Comparison of ENCODE assay signal across 8 cellular contexts in the genomic region with DNA sequence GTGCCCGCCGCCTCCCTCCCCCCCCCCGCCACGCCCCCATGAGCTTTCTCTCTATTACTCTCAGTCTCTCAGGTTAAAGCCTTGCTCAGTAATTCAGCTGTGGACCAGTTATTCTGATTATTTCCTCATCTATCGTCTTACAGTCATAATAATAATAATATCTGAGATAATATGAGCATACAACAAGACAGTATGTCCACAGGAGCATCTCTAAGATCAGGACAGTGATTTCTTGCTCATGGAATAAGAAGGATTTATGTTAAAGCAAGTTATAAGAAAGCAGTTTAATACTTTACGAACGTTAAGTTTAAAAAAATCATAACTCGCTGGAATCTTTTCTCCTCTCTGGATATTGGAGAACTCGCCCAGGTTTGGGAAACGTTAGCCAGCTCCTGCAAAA. TPM values are rescaled to one million over a fixed set of nuclear protein-coding genes. Genes with fewer than 3 reads are reported as not detected.
A peak's percentile ranks its signal among the peaks of the same experiment; 100 is the strongest.
DNase-seq lines count a peak whose midpoint lies in the region; ATAC-seq and TF ChIP-seq lines count a peak whose summit lies in the region.

No MANE protein-coding gene starts in this region.

- no peaks in the 10 kb centered on the region for H3K9me3 ChIP-seq in CD8-positive, alpha-beta T cell (ENCODE audit: low read length)
- no peaks in the 10 kb centered on the region for H3K9me3 ChIP-seq in parathyroid adenoma (ENCODE audit: control insufficient read depth, low read length)

- POLR2A ChIA-PET in CD8-positive, alpha-beta T cell (lab: Charles Lee) = no interaction called here
- POLR2A ChIA-PET in T-cell (lab: Charles Lee) = interaction anchor here in 1 of 2 donors (0.5 kb wide), 2 partner anchors 57 to 625 kb away, joined by 4 read pairs; no protein-coding TSS in a partner anchor

- H3K79me2 ChIP-seq in parathyroid adenoma = no peaks in the 10 kb centered on the region

- H3K27ac Mint-ChIP-seq in CD8-positive, alpha-beta T cell = no peak overlapping the region
- H3K27ac Mint-ChIP-seq in T-cell = peak overlapping the region in 1 of 2 donors; percentile 28

- H3K4me3 Mint-ChIP-seq in CD8-positive, alpha-beta T cell = peak overlapping the region; percentile 81
- H3K4me3 Mint-ChIP-seq in T-cell = peak overlapping the region; percentile 77 to 87 (median 84)

- H3K9ac ChIP-seq in parathyroid adenoma = peak overlapping the region; percentile 20

- H3K9me3 Mint-ChIP-seq in CD8-positive, alpha-beta T cell = no peaks in the 10 kb centered on the region
- peaks cover 0 to 4% (median 0%) of the 10 kb centered on the region in 3 donors for H3K9me3 Mint-ChIP-seq in T-cell

- peak overlapping the region; percentile 96 for H2AFZ ChIP-seq in parathyroid adenoma

- peaks cover 7% of the 10 kb centered on the region for H3K4me1 ChIP-seq in CD8-positive, alpha-beta T cell (ENCODE audit: insufficient read depth, low read length)
- H3K4me1 ChIP-seq in parathyroid adenoma = peaks cover 38% of the 10 kb centered on the region

- peaks cover 26% of the 10 kb centered on the region for H3K27me3 Mint-ChIP-seq in CD8-positive, alpha-beta T cell (ENCODE audit: low read depth)
- H3K27me3 Mint-ChIP-seq in T-cell = peaks cover 4 to 12% of the 10 kb centered on the region in 2 donors

- H3K4me1 Mint-ChIP-seq in CD8-positive, alpha-beta T cell (ENCODE audit: low read depth) = peaks cover 11% of the 10 kb centered on the region
- peaks cover 11 to 25% (median 12%) of the 10 kb centered on the region in 3 donors for H3K4me1 Mint-ChIP-seq in T-cell

- CTCF ChIA-PET in CD8-positive, alpha-beta T cell (lab: Charles Lee) = no interaction called here
- CTCF ChIA-PET in T-cell (lab: Charles Lee) = interaction anchor here in 1 of 2 donors (0.6 to 1.3 kb wide), 2 partner anchors 84 to 177 kb away, joined by 5 to 6 read pairs; no protein-coding TSS in a partner anchor

- H3K27ac ChIP-seq in CD8-positive, alpha-beta T cell (ENCODE audit: low read depth, low read length) = peak overlapping the region; percentile 24
- peak overlapping the region; percentile 90 for H3K27ac ChIP-seq in parathyroid adenoma

- DNase-seq in CD8-positive, alpha-beta T cell = no peak
- DNase-seq in T-cell = no peak
- DNase-seq in fibroblast of mammary gland (ENCODE audit: low read depth) = no peak
- no peak for DNase-seq in NCI-H1092 treated with DMSO at 0.1 percent for 48 hours (lab: John Stamatoyannopoulos, UW)
- no peak for DNase-seq in GM19240 (ENCODE audit: insufficient read length, low spot score)
- no peak for DNase-seq in midbrain (lab: John Stamatoyannopoulos, UW)
- no peak for DNase-seq in stimulated activated CD8-positive, alpha-beta memory T cell treated with anti-CD3 and anti-CD28 coated beads, Interleukin-4, amount 100 ng/mL, for 48 hours

- peak overlapping the region; percentile 99 for H3K4me2 ChIP-seq in parathyroid adenoma (ENCODE audit: low read length)

- H3K27me3 ChIP-seq in CD8-positive, alpha-beta T cell (ENCODE audit: insufficient read depth, low read length) = no peaks in the 10 kb centered on the region
- no peaks in the 10 kb centered on the region for H3K27me3 ChIP-seq in parathyroid adenoma (ENCODE audit: control insufficient read depth, insufficient read depth, low read length)

- H3K4me3 ChIP-seq in CD8-positive, alpha-beta T cell (ENCODE audit: low read depth, low read length) = peak overlapping the region; percentile 62
- H3K4me3 ChIP-seq in fibroblast of mammary gland (ENCODE audit: control insufficient read depth, low read depth, low read length) = peak overlapping the region; percentile 56
- H3K4me3 ChIP-seq in parathyroid adenoma (ENCODE audit: low read depth, low read length) = peak overlapping the region; percentile 91

- no peaks in the 10 kb centered on the region for H3K36me3 Mint-ChIP-seq in CD8-positive, alpha-beta T cell
- no peaks in the 10 kb centered on the region for H3K36me3 Mint-ChIP-seq in T-cell

- no peaks in the 10 kb centered on the region for H3K36me3 ChIP-seq in CD8-positive, alpha-beta T cell (ENCODE audit: insufficient read depth, low read length)
- no peaks in the 10 kb centered on the region for H3K36me3 ChIP-seq in parathyroid adenoma (ENCODE audit: control insufficient read depth, insufficient read depth, low read length)

- intact Hi-C loops in CD8-positive, alpha-beta T cell (cut with DNase I, micrococcal nuclease) = loop anchor here in 1 of 2 experiments (2.0 to 5.0 kb wide), 2 partner anchors 68 to 144 kb away; no protein-coding TSS in a partner anchor

- no peak for TF ChIP-seq CTCF in CD8-positive, alpha-beta T cell (IDR thresholded peaks at IDR 0.05)
- TF ChIP-seq CTCF in fibroblast of mammary gland (conservative IDR thresholded peaks at IDR 0.05; ENCODE audit: control insufficient read depth, insufficient read depth, low read depth, low read length) (no peak), parathyroid adenoma (IDR thresholded peaks at IDR 0.05) (no peak)

- no peak for ATAC-seq in CD8-positive, alpha-beta T cell
- ATAC-seq in T-cell (replicated peaks in 1 of 4) = no peak

RNA-seq across cellular contexts. Expression of gene LMCD1, which starts 0.7 kb away (rescaled TPM):
- total RNA-seq in CD8-positive, alpha-beta T cell = under 1 TPM; 0.33 TPM
- 1 to 10 TPM in 1 of 5 donors, under 1 TPM in 4; 0.61 to 1.5 (median 0.63) TPM for total RNA-seq in T-cell
